In the genomic region with DNA sequence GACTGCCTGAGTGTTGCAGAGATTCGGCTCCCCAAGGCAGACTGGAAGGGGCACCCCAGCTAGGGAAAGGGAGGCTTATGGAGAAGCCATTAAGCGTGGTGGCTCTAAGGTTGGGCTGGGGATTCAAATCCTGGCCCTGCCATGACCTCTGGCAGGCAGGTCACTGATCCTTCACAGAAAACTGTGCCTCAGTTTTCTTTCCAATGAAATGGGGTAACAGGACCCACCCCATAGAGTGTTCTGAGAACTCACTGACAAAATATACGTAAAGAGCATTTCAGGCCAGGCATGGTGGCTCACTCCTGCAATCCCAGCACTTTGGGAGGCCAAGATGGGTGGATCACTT, we compare ENCODE assay signal across 1 cellular context.
TF ChIP-seq lines count a peak whose summit lies in the region.

No MANE protein-coding gene starts in this region.

TF ChIP-seq in WTC11, 78 proteins besides CTCF, POLR2A, EP300 and RAD21 (continued from another document):
- TF ChIP-seq NR2C2 (CRISPR knock-in tag; IDR thresholded peaks at IDR 0.05) = no peak
- no peak for TF ChIP-seq CREB1 (CRISPR knock-in tag; IDR thresholded peaks at IDR 0.05)
- no peak for TF ChIP-seq CBFB (CRISPR knock-in tag; IDR thresholded peaks at IDR 0.05; ENCODE audit: low read depth)
- TF ChIP-seq, protein P1, sequence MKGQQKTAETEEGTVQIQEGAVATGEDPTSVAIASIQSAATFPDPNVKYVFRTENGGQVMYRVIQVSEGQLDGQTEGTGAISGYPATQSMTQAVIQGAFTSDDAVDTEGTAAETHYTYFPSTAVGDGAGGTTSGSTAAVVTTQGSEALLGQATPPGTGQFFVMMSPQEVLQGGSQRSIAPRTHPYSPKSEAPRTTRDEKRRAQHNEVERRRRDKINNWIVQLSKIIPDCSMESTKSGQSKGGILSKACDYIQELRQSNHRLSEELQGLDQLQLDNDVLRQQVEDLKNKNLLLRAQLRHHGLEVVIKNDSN (CRISPR knock-in tag; IDR thresholded peaks at IDR 0.05) = no peak
- TF ChIP-seq GTF2I (CRISPR knock-in tag; conservative IDR thresholded peaks at IDR 0.05) = no peak
- TF ChIP-seq ATF1 (CRISPR knock-in tag; IDR thresholded peaks at IDR 0.05) = no peak
- TF ChIP-seq MXD4 (CRISPR knock-in tag; IDR thresholded peaks at IDR 0.05; ENCODE audit: borderline replicate concordance) = no peak
- TF ChIP-seq, protein P2, sequence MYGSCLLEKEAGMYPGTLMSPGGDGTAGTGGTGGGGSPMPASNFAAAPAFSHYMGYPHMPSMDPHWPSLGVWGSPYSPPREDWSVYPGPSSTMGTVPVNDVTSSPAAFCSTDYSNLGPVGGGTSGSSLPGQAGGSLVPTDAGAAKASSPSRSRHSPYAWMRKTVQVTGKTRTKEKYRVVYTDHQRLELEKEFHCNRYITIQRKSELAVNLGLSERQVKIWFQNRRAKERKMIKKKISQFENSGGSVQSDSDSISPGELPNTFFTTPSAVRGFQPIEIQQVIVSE (CRISPR knock-in tag; IDR thresholded peaks at IDR 0.05; ENCODE audit: borderline replicate concordance) = no peak
- no peak for TF ChIP-seq TP53 (CRISPR knock-in tag; IDR thresholded peaks at IDR 0.05)
- TF ChIP-seq ZNF121 (CRISPR knock-in tag; IDR thresholded peaks at IDR 0.05) = no peak
- no peak for TF ChIP-seq ZNF219 (CRISPR knock-in tag; IDR thresholded peaks at IDR 0.05; ENCODE audit: borderline replicate concordance)
- TF ChIP-seq, protein P3, sequence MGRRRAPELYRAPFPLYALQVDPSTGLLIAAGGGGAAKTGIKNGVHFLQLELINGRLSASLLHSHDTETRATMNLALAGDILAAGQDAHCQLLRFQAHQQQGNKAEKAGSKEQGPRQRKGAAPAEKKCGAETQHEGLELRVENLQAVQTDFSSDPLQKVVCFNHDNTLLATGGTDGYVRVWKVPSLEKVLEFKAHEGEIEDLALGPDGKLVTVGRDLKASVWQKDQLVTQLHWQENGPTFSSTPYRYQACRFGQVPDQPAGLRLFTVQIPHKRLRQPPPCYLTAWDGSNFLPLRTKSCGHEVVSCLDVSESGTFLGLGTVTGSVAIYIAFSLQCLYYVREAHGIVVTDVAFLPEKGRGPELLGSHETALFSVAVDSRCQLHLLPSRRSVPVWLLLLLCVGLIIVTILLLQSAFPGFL (CRISPR knock-in tag; IDR thresholded peaks at IDR 0.05; ENCODE audit: borderline replicate concordance) = no peak
- TF ChIP-seq, protein P4, sequence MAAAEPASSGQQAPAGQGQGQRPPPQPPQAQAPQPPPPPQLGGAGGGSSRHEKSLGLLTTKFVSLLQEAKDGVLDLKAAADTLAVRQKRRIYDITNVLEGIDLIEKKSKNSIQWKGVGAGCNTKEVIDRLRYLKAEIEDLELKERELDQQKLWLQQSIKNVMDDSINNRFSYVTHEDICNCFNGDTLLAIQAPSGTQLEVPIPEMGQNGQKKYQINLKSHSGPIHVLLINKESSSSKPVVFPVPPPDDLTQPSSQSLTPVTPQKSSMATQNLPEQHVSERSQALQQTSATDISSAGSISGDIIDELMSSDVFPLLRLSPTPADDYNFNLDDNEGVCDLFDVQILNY (CRISPR knock-in tag; IDR thresholded peaks at IDR 0.05) = no peak
